Comparison of ENCODE assay signal across 14 cellular contexts in the genomic region with DNA sequence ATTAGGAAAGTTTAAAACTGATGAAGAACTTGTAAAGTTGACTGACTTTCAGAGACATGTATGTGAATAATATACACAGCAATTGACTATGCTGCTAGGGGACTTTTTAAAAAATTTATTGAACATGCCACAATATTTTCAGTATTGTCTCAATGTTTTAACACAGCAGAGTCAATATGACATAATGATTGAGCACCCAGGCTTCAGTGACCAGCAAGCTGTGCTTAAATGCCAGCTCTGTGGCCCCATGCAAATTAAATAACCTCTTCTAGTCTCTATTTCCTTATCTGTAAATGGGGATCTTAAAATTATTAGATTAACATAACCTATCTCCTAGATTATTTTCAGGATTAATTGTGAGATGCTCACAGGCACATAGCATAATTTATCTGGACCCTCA. TPM values are rescaled to one million over a fixed set of nuclear protein-coding genes. Genes with fewer than 3 reads are reported as not detected.
DNase-seq lines count a peak whose midpoint lies in the region; ATAC-seq lines count a peak whose summit lies in the region.
"Had no signal": no experiment of that assay in that cellular context is flagged by ENCODE, and none has a peak within 500 bp of the region (broad histone marks: within the 10 kb centered on the region; RNA-seq: fewer than 3 reads in every experiment).

No MANE protein-coding gene starts in this region.

- intact Hi-C loops in cardiac septum (cut with DNase I): no loop called here

- DNase-seq in NCI-H446 (lab: John Stamatoyannopoulos, UW): no peak
- no peak for DNase-seq in NCI-H526 (lab: John Stamatoyannopoulos, UW)
- DNase-seq in NCI-H187 treated with DMSO at 0.1 percent for 48 hours (lab: John Stamatoyannopoulos, UW): no peak
- DNase-seq in cardiac septum (ENCODE audit: low spot score): no peak
- DNase-seq: activated CD8-positive, alpha-beta memory T cell treated with anti-CD3 and anti-CD28 coated beads, Interleukin-2, amount 50 U/mL, for 48 hours; activated naive CD4-positive, alpha-beta T cell treated with anti-CD3 and anti-CD28 coated beads, Interleukin-2, amount 50 U/mL, for 16 hours; brain microvascular endothelial cell; naive B cell; NCI-H1092 had no signal

- peak; percentile 59 for ATAC-seq in GM18502 (IDR thresholded peaks at IDR 0.05; ENCODE audit: poor library complexity, unreplicated experiment)
- peak; percentile 41 for ATAC-seq in GM19467 (IDR thresholded peaks at IDR 0.05; ENCODE audit: unreplicated experiment)
- ATAC-seq in HG02884 (IDR thresholded peaks at IDR 0.05; ENCODE audit: unreplicated experiment): peak; percentile 32
- peak; percentile 47 for ATAC-seq in HG03571 (IDR thresholded peaks at IDR 0.05; ENCODE audit: unreplicated experiment)
- ATAC-seq: WTC11 had no signal

RNA-seq across cellular contexts. Expression of a gene that starts 56.8 kb away (rescaled TPM):
- total RNA-seq in cardiac septum: 1.2 TPM
